ENCODE assay signal across 15 cellular contexts in the genomic region with DNA sequence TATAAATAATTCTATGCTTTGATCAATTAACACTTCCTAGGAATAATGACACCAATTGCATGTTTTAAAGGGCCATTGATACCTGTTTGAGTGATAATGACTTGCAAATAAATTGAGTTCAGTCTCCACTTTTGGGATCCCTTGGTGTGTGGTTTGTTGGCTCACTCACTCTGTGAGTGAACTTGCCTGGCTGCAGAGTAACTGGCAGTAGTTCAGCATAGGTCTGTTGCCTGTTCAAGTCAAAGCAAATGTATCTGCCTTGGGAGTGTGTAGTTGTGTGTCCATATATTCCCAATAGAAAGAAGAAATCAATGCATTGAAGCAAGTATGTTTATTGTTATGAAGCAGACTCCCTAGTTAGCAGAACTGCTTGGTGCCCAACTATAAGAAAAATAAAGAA. TPM values are rescaled to one million over a fixed set of nuclear protein-coding genes. Genes with fewer than 3 reads are reported as not detected.
A peak's percentile ranks its signal among the peaks of the same experiment; 100 is the strongest.
DNase-seq lines count a peak whose midpoint lies in the region; ATAC-seq and TF ChIP-seq lines count a peak whose summit lies in the region.
"Had no signal": no experiment of that assay in that cellular context is flagged by ENCODE, and none has a peak within 500 bp of the region (broad histone marks: within the 10 kb centered on the region; RNA-seq: fewer than 3 reads in every experiment).

No MANE protein-coding gene starts in this region.

- no peak overlapping the region for H3K56ac ChIP-seq in mesendoderm (ENCODE audit: low read length)

- no peak overlapping the region for H2BK120ac ChIP-seq in mesendoderm (ENCODE audit: low read depth, low read length)

- intact Hi-C loops in left ventricle myocardium superior (cut with micrococcal nuclease) (no loop called here), heart right ventricle (cut with DNase I) (no loop called here)

- H3K27ac ChIP-seq in heart right ventricle (no peak overlapping the region), mesendoderm (ENCODE audit: low read depth, low read length) (no peak overlapping the region)
- H3K27ac ChIP-seq: 22Rv1, BLaER1, GM23248 had no signal

- H3K9me3 ChIP-seq in heart right ventricle: peaks cover 0 to 5% (median 0%) of the 10 kb centered on the region in 11 donors
- H3K9me3 ChIP-seq: HAP-1 had no signal

- peak; percentile 9 for DNase-seq in NCI-H748 (lab: John Stamatoyannopoulos, UW; ENCODE audit: unreplicated experiment)
- no peak for DNase-seq in NCI-H748 treated with DMSO at 0.1 percent for 48 hours (lab: John Stamatoyannopoulos, UW)
- DNase-seq in left ventricle myocardium superior: no peak
- no peak for DNase-seq in heart right ventricle
- DNase-seq in left lobe of liver (ENCODE audit: low spot score): no peak
- no peak for DNase-seq in mesendoderm
- DNase-seq: CD4-positive, alpha-beta memory T cell; DMS153; DMS79; GDM1 had no signal

- H3K23ac ChIP-seq in mesendoderm (ENCODE audit: low read length): no peak overlapping the region

- no peak overlapping the region for H3K9ac ChIP-seq in mesendoderm (ENCODE audit: low read length)
- H3K9ac ChIP-seq: BLaER1, GM23248 had no signal

- H4K8ac ChIP-seq in mesendoderm (ENCODE audit: low read depth, low read length): no peak overlapping the region

- ATAC-seq in left ventricle myocardium superior (peak; percentile 59), heart right ventricle (no peak), left lobe of liver (peak; percentile 83), HG03460 (IDR thresholded peaks at IDR 0.05; ENCODE audit: unreplicated experiment) (no peak)

- H3K79me1 ChIP-seq in mesendoderm (ENCODE audit: low read length): peaks cover 3% of the 10 kb centered on the region

- no peak for TF ChIP-seq CTCF in heart right ventricle (IDR thresholded peaks at IDR 0.05)

- no peak overlapping the region for H3K18ac ChIP-seq in mesendoderm (ENCODE audit: low read length)

- H3K4me1 ChIP-seq in heart right ventricle: peaks cover 0 to 25% (median 5%) of the 10 kb centered on the region in 9 donors
- no peaks in the 10 kb centered on the region for H3K4me1 ChIP-seq in mesendoderm (ENCODE audit: control insufficient read depth, low read depth, low read length)
- H3K4me1 ChIP-seq: HAP-1 had no signal

- H3K79me2 ChIP-seq in mesendoderm (ENCODE audit: control insufficient read depth, insufficient read depth, low read length): no peaks in the 10 kb centered on the region

- H2BK5ac ChIP-seq in mesendoderm (ENCODE audit: low read length): no peak overlapping the region

- H3K4me2 ChIP-seq in mesendoderm (ENCODE audit: low read length): no peak overlapping the region
- H3K4me2 ChIP-seq: BLaER1 had no signal

- H4K5ac ChIP-seq in mesendoderm (ENCODE audit: low read length): no peak overlapping the region

- H2AK5ac ChIP-seq in mesendoderm (ENCODE audit: low read length): no peak overlapping the region

- H3K27me3 ChIP-seq in heart right ventricle (no peaks in the 10 kb centered on the region), mesendoderm (ENCODE audit: insufficient read depth, low read length, poor library complexity) (peaks cover 3% of the 10 kb centered on the region)
- H3K27me3 ChIP-seq: BLaER1 had no signal

- H3K36me3 ChIP-seq in heart right ventricle: no peaks in the 10 kb centered on the region
- H3K36me3 ChIP-seq in mesendoderm (ENCODE audit: control insufficient read depth, insufficient read depth, low read length): no peaks in the 10 kb centered on the region
- H3K36me3 ChIP-seq: HAP-1 had no signal

- no peak overlapping the region for H3K4ac ChIP-seq in mesendoderm (ENCODE audit: low read depth, low read length)

- no peak overlapping the region for H2BK15ac ChIP-seq in mesendoderm (replicated peaks; ENCODE audit: low read depth)

- no peak overlapping the region for H3K4me3 ChIP-seq in heart right ventricle
- H3K4me3 ChIP-seq in mesendoderm (ENCODE audit: low read length): no peak overlapping the region
- H3K4me3 ChIP-seq: BLaER1, GM23248, HAP-1 had no signal

RNA-seq across cellular contexts. Expression of a gene that starts 49.3 kb away (rescaled TPM):
- 38.5 TPM for total RNA-seq in left ventricle myocardium superior
- total RNA-seq in heart right ventricle: 10 to 100 TPM; 37.7 to 59.2 (median 46.8) TPM
- 1 to 10 TPM; 6.4 to 9.0 TPM for polyA plus RNA-seq in heart right ventricle
- 30.8 TPM for total RNA-seq in left lobe of liver
- 20.4 TPM for polyA plus RNA-seq in mesendoderm (2013, experiment 1 of 2)
- polyA plus RNA-seq in mesendoderm (2013, experiment 2 of 2): 22.0 TPM

Comparison
In these comparisons a context has a peak if more than half of its experiments do, and no peak if none do; other contexts are left out.
1. ATAC-seq: peak in left ventricle myocardium superior (single experiment) and left lobe of liver (single experiment); none in heart right ventricle (0 of 8) and HG03460 (single experiment).